Comparison of ENCODE assay signal across 21 cellular contexts in genomic region chr3:78285032-78285728, GRCh38.
"Had no signal": no experiment of that assay in that cellular context is flagged by ENCODE, and none has a peak within 500 bp of the region (broad histone marks: within the 10 kb centered on the region; RNA-seq: fewer than 3 reads in every experiment).

No MANE protein-coding gene starts in this region.

- ATAC-seq: activated T-cell treated with anti-CD3 and anti-CD28 coated beads, Interleukin-2, amount 50 U/mL, for 72 hours; left lobe of liver; stimulated activated naive CD8-positive, alpha-beta T cell treated with anti-CD3 and anti-CD28 coated beads, Interleukin-15, Interleukin-2, amounts not matched to agents 100 U/mL and 50 U/mL, for 24 hours had no signal

- H3K36me3 ChIP-seq: ascending aorta, prostate gland, right atrium auricular region, tibial nerve, uterus had no signal

- H3K9me3 ChIP-seq: ascending aorta, prostate gland, right atrium auricular region, tibial nerve, uterus had no signal

- H3K27ac ChIP-seq: ascending aorta, coronary artery, prostate gland, right atrium auricular region, tibial nerve, uterus, VCaP had no signal

- DNase-seq: activated CD4-positive, alpha-beta T cell treated with anti-CD3 and anti-CD28 coated beads for 1 hour; activated CD8-positive, alpha-beta memory T cell treated with anti-CD3 and anti-CD28 coated beads for 24 hours; activated CD8-positive, alpha-beta memory T cell treated with anti-CD3 and anti-CD28 coated beads, Interleukin-2, amount 50 U/mL, for 48 hours; activated effector memory CD4-positive, alpha-beta T cell treated with anti-CD3 and anti-CD28 coated beads, Interleukin-2, amount 50 U/mL, for 16 hours; activated naive CD4-positive, alpha-beta T cell treated with anti-CD3 and anti-CD28 coated beads, Interleukin-2, amount 50 U/mL, for 16 hours; activated T-cell treated with anti-CD3 and anti-CD28 coated beads, Interleukin-2, amount 50 U/mL, for 72 hours; head of caudate nucleus; kidney; midbrain; stimulated activated naive CD8-positive, alpha-beta T cell treated with anti-CD3 and anti-CD28 coated beads, Interleukin-15, Interleukin-2, amounts not matched to agents 100 U/mL and 50 U/mL, for 24 hours; substantia nigra; T1000; uterus had no signal

- H3K4me3 ChIP-seq: ascending aorta, coronary artery, lung, prostate gland, right atrium auricular region, tibial nerve, uterus had no signal

- H3K4me1 ChIP-seq: ascending aorta, prostate gland, right atrium auricular region, tibial nerve, uterus had no signal

- H3K27me3 ChIP-seq: ascending aorta, right atrium auricular region, tibial nerve, uterus had no signal
